Comparison of ENCODE assay signal across 1 cellular context in genomic region chr3:71787851-71788405, GRCh38.
TF ChIP-seq lines count a peak whose summit lies in the region.

No MANE protein-coding gene starts in this region.

TF ChIP-seq in HepG2, 621 proteins besides CTCF, POLR2A, EP300 and RAD21:
- TF ChIP-seq KLF11 (CRISPR knock-in tag; IDR thresholded peaks at IDR 0.05) (no peak), ZBTB20 (CRISPR knock-in tag; IDR thresholded peaks at IDR 0.05; ENCODE audit: borderline replicate concordance, low read depth) (no peak), ZNF512 (CRISPR knock-in tag; IDR thresholded peaks at IDR 0.05) (no peak), FOXK1 (CRISPR knock-in tag; IDR thresholded peaks at IDR 0.05; ENCODE audit: borderline replicate concordance, low read depth) (no peak), ZUFSP (CRISPR knock-in tag; IDR thresholded peaks at IDR 0.05; ENCODE audit: borderline replicate concordance) (no peak), ZNF746 (CRISPR knock-in tag; IDR thresholded peaks at IDR 0.05) (no peak), ATF7 (IDR thresholded peaks at IDR 0.05) (0 out of 2 replicates have a peak, but pooled peaks have one; percentile 35), ATF7 (CRISPR knock-in tag; IDR thresholded peaks at IDR 0.05) (no peak), ZNF761 (CRISPR knock-in tag; conservative IDR thresholded peaks at IDR 0.05) (no peak)
